23 cellular contexts compared by ENCODE assay signal in the genomic region with DNA sequence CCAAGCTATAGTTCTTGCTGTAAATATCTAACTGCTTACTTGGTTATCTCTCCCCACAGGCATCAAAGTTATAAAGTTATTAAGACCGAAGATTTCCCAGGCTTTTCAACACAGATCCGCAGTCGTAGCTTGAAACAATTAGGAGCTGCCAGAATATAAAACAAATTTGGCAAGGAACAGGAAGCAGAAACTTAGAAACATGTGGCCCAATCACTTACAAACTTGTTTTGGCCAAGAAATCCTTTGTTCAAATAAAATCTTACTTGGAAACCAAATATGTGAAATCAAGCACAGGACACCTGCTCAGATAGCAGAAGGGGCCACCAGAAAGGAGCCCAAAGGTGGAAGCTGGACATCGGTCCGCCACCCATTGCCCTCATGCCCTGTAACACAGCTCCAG. TPM values are rescaled to one million over a fixed set of nuclear protein-coding genes. Genes with fewer than 3 reads are reported as not detected.
"Had no signal": no experiment of that assay in that cellular context is flagged by ENCODE, and none has a peak within 500 bp of the region (broad histone marks: within the 10 kb centered on the region; RNA-seq: fewer than 3 reads in every experiment).

No MANE protein-coding gene starts in this region.

- H3K9me3 Mint-ChIP-seq: activated naive CD4-positive, alpha-beta T cell treated with anti-CD3 and anti-CD28 coated beads, Interleukin-2, amount 50 U/mL, for 24 hours; activated T-cell treated with anti-CD3 and anti-CD28 coated beads, Interleukin-2, amount 50 U/mL, for 24 hours; activated T-helper 1 cell treated with anti-CD3 and anti-CD28 coated beads, Interleukin-12 subunit alpha, Interleukin-12 subunit beta, Interleukin-2, Interleukin-4 antibody, amounts not matched to agents 30 ng/mL and 10 ng/mL and 1 ng/mL, durations not matched to agents 14 hours and 24 hours and 36 hours; T-helper 1 cell treated with Interleukin-12 subunit alpha and Interleukin-12 subunit beta and Interleukin-4 antibody, amounts not matched to agents 30 μg/mL and 1 μg/mL, for 36 hours; WTC11 had no signal

- H3K36me3 Mint-ChIP-seq: activated naive CD4-positive, alpha-beta T cell treated with anti-CD3 and anti-CD28 coated beads, Interleukin-2, amount 50 U/mL, for 24 hours; brain had no signal

- ATAC-seq: activated CD8-positive, alpha-beta T cell treated with anti-CD3 and anti-CD28 coated beads, Interleukin-2, amount 10 ng/mL, durations not matched to agents 7 days and 5 days; WTC11 had no signal

- H3K36me3 ChIP-seq: ascending aorta, MG63, Peyer's patch had no signal

- H3K4me1 ChIP-seq: ascending aorta, Peyer's patch had no signal

- H3K4me1 Mint-ChIP-seq: activated naive CD4-positive, alpha-beta T cell treated with anti-CD3 and anti-CD28 coated beads, Interleukin-2, amount 50 U/mL, for 24 hours had no signal

- H3K4me3 ChIP-seq: ascending aorta, MG63, Peyer's patch had no signal

- DNase-seq: activated CD4-positive, alpha-beta T cell treated with anti-CD3 and anti-CD28 coated beads for 48 hours; activated CD4-positive, alpha-beta T cell treated with anti-CD3 and anti-CD28 coated beads, Interleukin-2, amount 50 U/mL, for 4 hours; activated CD4-positive, CD25-positive, alpha-beta regulatory T cell treated with anti-CD3 and anti-CD28 coated beads, Interleukin-2, amount 50 U/mL, for 72 hours; activated CD8-positive, alpha-beta T cell treated with anti-CD3 and anti-CD28 coated beads, Interleukin-2, amount 10 ng/mL, durations not matched to agents 7 days and 5 days; activated effector memory CD4-positive, alpha-beta T cell treated with Interleukin-2 at 50 U/mL for 16 hours; activated naive CD4-positive, alpha-beta T cell; activated T-cell treated with anti-CD3 and anti-CD28 coated beads, Interleukin-2, amount 50 U/mL, for 24 hours; amniotic stem cell; MG63; NCI-H1105; NCI-H1436; NCI-H1694 treated with DMSO at 0.1 percent for 48 hours; NCI-H2081; NCI-H510A treated with DMSO at 0.1 percent for 48 hours; Peyer's patch; T-helper 9 cell had no signal

- H3K4me3 Mint-ChIP-seq: activated CD8-positive, alpha-beta T cell treated with anti-CD3 and anti-CD28 coated beads, Interleukin-2, amount 10 ng/mL, durations not matched to agents 7 days and 5 days; activated naive CD4-positive, alpha-beta T cell treated with anti-CD3 and anti-CD28 coated beads, Interleukin-2, amount 50 U/mL, for 24 hours; activated T-cell treated with anti-CD3 and anti-CD28 coated beads, Interleukin-2, amount 50 U/mL, for 24 hours; activated T-helper 1 cell treated with anti-CD3 and anti-CD28 coated beads, Interleukin-12 subunit alpha, Interleukin-12 subunit beta, Interleukin-2, Interleukin-4 antibody, amounts not matched to agents 30 ng/mL and 10 ng/mL and 1 ng/mL, durations not matched to agents 14 hours and 24 hours and 36 hours; brain; T-helper 1 cell treated with Interleukin-12 subunit alpha and Interleukin-12 subunit beta and Interleukin-4 antibody, amounts not matched to agents 30 μg/mL and 1 μg/mL, for 36 hours; WTC11 had no signal

- H3K27me3 ChIP-seq: ascending aorta, MG63, Peyer's patch had no signal

- H3K27ac Mint-ChIP-seq: activated CD8-positive, alpha-beta T cell treated with anti-CD3 and anti-CD28 coated beads, Interleukin-2, amount 10 ng/mL, durations not matched to agents 7 days and 5 days; activated naive CD4-positive, alpha-beta T cell treated with anti-CD3 and anti-CD28 coated beads, Interleukin-2, amount 50 U/mL, for 24 hours; activated T-cell treated with anti-CD3 and anti-CD28 coated beads, Interleukin-2, amount 50 U/mL, for 24 hours; activated T-helper 1 cell treated with anti-CD3 and anti-CD28 coated beads, Interleukin-12 subunit alpha, Interleukin-12 subunit beta, Interleukin-2, Interleukin-4 antibody, amounts not matched to agents 30 ng/mL and 10 ng/mL and 1 ng/mL, durations not matched to agents 14 hours and 24 hours and 36 hours; T-helper 1 cell treated with Interleukin-12 subunit alpha and Interleukin-12 subunit beta and Interleukin-4 antibody, amounts not matched to agents 30 μg/mL and 1 μg/mL, for 36 hours; WTC11 had no signal

- H3K9me3 ChIP-seq: ascending aorta, MG63, Peyer's patch had no signal

RNA-seq across cellular contexts. Expression of a gene that starts 9.0 kb away (rescaled TPM):
- total RNA-seq: activated CD8-positive, alpha-beta T cell treated with anti-CD3 and anti-CD28 coated beads, Interleukin-2, amount 10 ng/mL, durations not matched to agents 7 days and 5 days; activated T-helper 1 cell treated with anti-CD3 and anti-CD28 coated beads, Interleukin-12 subunit alpha, Interleukin-12 subunit beta, Interleukin-2, Interleukin-4 antibody, amounts not matched to agents 30 ng/mL and 10 ng/mL and 1 ng/mL, durations not matched to agents 14 hours and 24 hours and 36 hours; ascending aorta; SK-MEL-5 had no signal
